Comparison of ENCODE assay signal across 9 cellular contexts in genomic region chr6:132919476-132919875, GRCh38.
DNase-seq lines count a peak whose midpoint lies in the region; ATAC-seq and TF ChIP-seq lines count a peak whose summit lies in the region.
"Had no signal": no experiment of that assay in that cellular context is flagged by ENCODE, and none has a peak within 500 bp of the region (broad histone marks: within the 10 kb centered on the region; RNA-seq: fewer than 3 reads in every experiment).

No MANE protein-coding gene starts in this region.

- ATAC-seq in HG03097 (IDR thresholded peaks at IDR 0.05; ENCODE audit: low FRiP score, unreplicated experiment) (no peak), HG02678 (IDR thresholded peaks at IDR 0.05; ENCODE audit: unreplicated experiment) (no peak)

- WGBS in ovary, 3 donors: 0 to 2% (median 1%) methylated on average over 2 of the region's 2 CpGs

- peak overlapping the region in 1 of 2 donors; percentile 11 for H3K27ac ChIP-seq in ovary

- intact Hi-C loops in ovary (cut with DNase I): no loop called here

- TF ChIP-seq EP300 in ovary (IDR thresholded peaks at IDR 0.05): no peak

- no peaks in the 10 kb centered on the region for H3K9me3 ChIP-seq in ovary

- H3K27me3 ChIP-seq in ovary: no peaks in the 10 kb centered on the region

- H3K4me1 ChIP-seq in ovary (ENCODE audit: insufficient read depth): peaks cover 2% of the 10 kb centered on the region

- no peaks in the 10 kb centered on the region for H3K36me3 ChIP-seq in ovary

- DNase-seq in AG10803 (ENCODE audit: low read depth) (peak; percentile 89), foreskin fibroblast (peak; percentile 91 to 96), ovary (peak; percentile 57 to 81 (median 72)), NOMO-1 treated with dmso at 0.1 percent for 144 hours (lab: John Stamatoyannopoulos, UW; ENCODE audit: unreplicated experiment) (no peak), A172 (ENCODE audit: low spot score) (no peak)
- DNase-seq: NCI-H82 had no signal

- TF ChIP-seq POLR2A in ovary (IDR thresholded peaks at IDR 0.05): no peak

- TF ChIP-seq CTCF in AG10803 (conservative IDR thresholded peaks at IDR 0.05; ENCODE audit: low read length) (no peak), foreskin fibroblast (IDR thresholded peaks at IDR 0.05; ENCODE audit: low read depth, low read length) (no peak), ovary (IDR thresholded peaks at IDR 0.05) (no peak)

- H3K4me3 ChIP-seq in AG10803 (ENCODE audit: low read length): no peak overlapping the region
- no peak overlapping the region for H3K4me3 ChIP-seq in foreskin fibroblast (ENCODE audit: low read depth in 1 of 2, low read length in 2 of 2)
- H3K4me3 ChIP-seq in ovary: no peak overlapping the region

TF ChIP-seq in PFSK-1, 5 proteins besides CTCF, POLR2A, EP300 and RAD21:
- TF ChIP-seq FOXP2 (optimal IDR thresholded peaks at IDR 0.05; ENCODE audit: borderline replicate concordance, extremely low read depth, extremely low read length, insufficient read depth) (peak; percentile 85), SIN3A (IDR thresholded peaks at IDR 0.05; ENCODE audit: borderline replicate concordance, insufficient read depth, low read length) (0 out of 2 replicates have a peak, but pooled peaks have one; percentile 43), TAF1 (IDR thresholded peaks at IDR 0.05; ENCODE audit: borderline replicate concordance, insufficient read depth, low read length) (no peak), REST (IDR thresholded peaks at IDR 0.05; ENCODE audit: insufficient read depth in 1 of 2, low read depth in 2 of 2, low read length in 2 of 2) (peak in 1 of 2 experiments; percentile 35; a peak in 1 of 4 replicates), POLR2AphosphoS5 (IDR thresholded peaks at IDR 0.05; ENCODE audit: low read depth, low read length) (peak; percentile 26; the same call in 1 of the 2 replicates)

Comparison
In these comparisons a context has a peak if more than half of its experiments do, and no peak if none do; other contexts are left out.
1. DNase-seq: peak in AG10803 (single experiment), foreskin fibroblast (2 of 2) and ovary (5 of 5); none in NOMO-1 treated with dmso at 0.1 percent for 144 hours (single experiment) and A172 (single experiment).